8 cellular contexts compared by ENCODE assay signal in genomic region chr1:86833461-86834215, GRCh38.
DNase-seq lines count a peak whose midpoint lies in the region; ATAC-seq and TF ChIP-seq lines count a peak whose summit lies in the region.

No MANE protein-coding gene starts in this region.

- no peaks in the 10 kb centered on the region for H3K4me1 ChIP-seq in BE2C

- H3K9me3 ChIP-seq in BE2C = no peaks in the 10 kb centered on the region

- DNase-seq in BE2C (peak; percentile 70), NCI-H526 treated with DMSO at 0.1 percent for 48 hours (lab: John Stamatoyannopoulos, UW) (peak; percentile 78), lung microvascular endothelial cell (ENCODE audit: low read depth in 2 of 2) (peak; percentile 84 to 89)
- DNase-seq in activated CD4-positive, alpha-beta T cell treated with anti-CD3 and anti-CD28 coated beads, Interleukin-2, amount 50 U/mL, for 24 hours (ENCODE audit: low read depth in 1 of 2, low spot score in 1 of 2) = peak; percentile 13 to 43
- peak; percentile 49 for DNase-seq in effector CD4-positive, alpha-beta T cell
- DNase-seq in stimulated activated CD8-positive, alpha-beta memory T cell treated with anti-CD3 and anti-CD28 coated beads, Interleukin-15, amount 100 ng/mL, for 1 hour (ENCODE audit: low read depth) = peak; percentile 23

- H3K27me3 ChIP-seq in BE2C = no peaks in the 10 kb centered on the region

- peak; percentile 58 for TF ChIP-seq CTCF in BE2C (IDR thresholded peaks at IDR 0.05; ENCODE audit: low read depth, low read length)

- no peak overlapping the region for H3K4me3 ChIP-seq in BE2C (ENCODE audit: low read depth, low read length)

- ATAC-seq in GM19043 (IDR thresholded peaks at IDR 0.05; ENCODE audit: low read depth, unreplicated experiment) = peak; percentile 78
- ATAC-seq in HG03442 (IDR thresholded peaks at IDR 0.05; ENCODE audit: unreplicated experiment) = peak; percentile 92

- H3K36me3 ChIP-seq in BE2C = no peaks in the 10 kb centered on the region

Comparison
In these comparisons a context has a peak if more than half of its experiments do, and no peak if none do; other contexts are left out.
1. DNase-seq: peak in every context shown above with its lines; median percentile 86 in lung microvascular endothelial cell; 78 in NCI-H526 treated with DMSO at 0.1 percent for 48 hours; 70 in BE2C; 49 in effector CD4-positive, alpha-beta T cell; 28 in activated CD4-positive, alpha-beta T cell treated with anti-CD3 and anti-CD28 coated beads, Interleukin-2, amount 50 U/mL, for 24 hours; 23 in stimulated activated CD8-positive, alpha-beta memory T cell treated with anti-CD3 and anti-CD28 coated beads, Interleukin-15, amount 100 ng/mL, for 1 hour.